In genomic region chr5:65651144-65651543, GRCh38 we compare ENCODE assay signal across 1 cellular context.
TF ChIP-seq lines count a peak whose summit lies in the region.

No MANE protein-coding gene starts in this region.

TF ChIP-seq in HepG2, 621 proteins besides CTCF, POLR2A, EP300 and RAD21 (continued from another document and continues in another):
- TF ChIP-seq, protein P1, sequence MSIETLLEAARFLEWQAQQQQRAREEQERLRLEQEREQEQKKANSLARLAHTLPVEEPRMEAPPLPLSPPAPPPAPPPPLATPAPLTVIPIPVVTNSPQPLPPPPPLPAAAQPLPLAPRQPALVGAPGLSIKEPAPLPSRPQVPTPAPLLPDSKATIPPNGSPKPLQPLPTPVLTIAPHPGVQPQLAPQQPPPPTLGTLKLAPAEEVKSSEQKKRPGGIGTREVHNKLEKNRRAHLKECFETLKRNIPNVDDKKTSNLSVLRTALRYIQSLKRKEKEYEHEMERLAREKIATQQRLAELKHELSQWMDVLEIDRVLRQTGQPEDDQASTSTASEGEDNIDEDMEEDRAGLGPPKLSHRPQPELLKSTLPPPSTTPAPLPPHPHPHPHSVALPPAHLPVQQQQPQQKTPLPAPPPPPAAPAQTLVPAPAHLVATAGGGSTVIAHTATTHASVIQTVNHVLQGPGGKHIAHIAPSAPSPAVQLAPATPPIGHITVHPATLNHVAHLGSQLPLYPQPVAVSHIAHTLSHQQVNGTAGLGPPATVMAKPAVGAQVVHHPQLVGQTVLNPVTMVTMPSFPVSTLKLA (IDR thresholded peaks at IDR 0.05): no peak
- TF ChIP-seq ARID5B (CRISPR knock-in tag; IDR thresholded peaks at IDR 0.05): peak; percentile 83
- peak; percentile 88; the same call in 1 of the 2 replicates for TF ChIP-seq SIX1 (CRISPR knock-in tag; IDR thresholded peaks at IDR 0.05; ENCODE audit: borderline replicate concordance)
- no peak for TF ChIP-seq THAP8 (CRISPR knock-in tag; IDR thresholded peaks at IDR 0.05; ENCODE audit: borderline replicate concordance)
- no peak for TF ChIP-seq ZFP36L2 (CRISPR knock-in tag; IDR thresholded peaks at IDR 0.05)
- peak; percentile 60; the same call in 1 of the 2 replicates for TF ChIP-seq MIER3 (CRISPR knock-in tag; IDR thresholded peaks at IDR 0.05; ENCODE audit: borderline replicate concordance)
- no peak for TF ChIP-seq ZNF816 (CRISPR knock-in tag; IDR thresholded peaks at IDR 0.05; ENCODE audit: borderline replicate concordance)
- no peak for TF ChIP-seq ZIK1 (CRISPR knock-in tag; IDR thresholded peaks at IDR 0.05; ENCODE audit: borderline replicate concordance, low read depth)
- no peak for TF ChIP-seq ZFX (CRISPR knock-in tag; IDR thresholded peaks at IDR 0.05; ENCODE audit: low read depth)
- no peak for TF ChIP-seq ZNF781 (CRISPR knock-in tag; IDR thresholded peaks at IDR 0.05; ENCODE audit: borderline replicate concordance, not compliant biosample characterization)
- TF ChIP-seq REST (IDR thresholded peaks at IDR 0.05; ENCODE audit: borderline replicate concordance in 1 of 2, low read depth in 1 of 2, low read length in 2 of 2): no peak
- TF ChIP-seq ZBTB37 (CRISPR knock-in tag; IDR thresholded peaks at IDR 0.05): no peak
- no peak for TF ChIP-seq NKX3-1 (CRISPR knock-in tag; IDR thresholded peaks at IDR 0.05)
- TF ChIP-seq NR2C2 (CRISPR knock-in tag; IDR thresholded peaks at IDR 0.05; ENCODE audit: borderline replicate concordance): no peak
- TF ChIP-seq, protein P2, sequence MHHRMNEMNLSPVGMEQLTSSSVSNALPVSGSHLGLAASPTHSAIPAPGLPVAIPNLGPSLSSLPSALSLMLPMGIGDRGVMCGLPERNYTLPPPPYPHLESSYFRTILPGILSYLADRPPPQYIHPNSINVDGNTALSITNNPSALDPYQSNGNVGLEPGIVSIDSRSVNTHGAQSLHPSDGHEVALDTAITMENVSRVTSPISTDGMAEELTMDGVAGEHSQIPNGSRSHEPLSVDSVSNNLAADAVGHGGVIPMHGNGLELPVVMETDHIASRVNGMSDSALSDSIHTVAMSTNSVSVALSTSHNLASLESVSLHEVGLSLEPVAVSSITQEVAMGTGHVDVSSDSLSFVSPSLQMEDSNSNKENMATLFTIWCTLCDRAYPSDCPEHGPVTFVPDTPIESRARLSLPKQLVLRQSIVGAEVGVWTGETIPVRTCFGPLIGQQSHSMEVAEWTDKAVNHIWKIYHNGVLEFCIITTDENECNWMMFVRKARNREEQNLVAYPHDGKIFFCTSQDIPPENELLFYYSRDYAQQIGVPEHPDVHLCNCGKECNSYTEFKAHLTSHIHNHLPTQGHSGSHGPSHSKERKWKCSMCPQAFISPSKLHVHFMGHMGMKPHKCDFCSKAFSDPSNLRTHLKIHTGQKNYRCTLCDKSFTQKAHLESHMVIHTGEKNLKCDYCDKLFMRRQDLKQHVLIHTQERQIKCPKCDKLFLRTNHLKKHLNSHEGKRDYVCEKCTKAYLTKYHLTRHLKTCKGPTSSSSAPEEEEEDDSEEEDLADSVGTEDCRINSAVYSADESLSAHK (CRISPR knock-in tag; IDR thresholded peaks at IDR 0.05; ENCODE audit: borderline replicate concordance): no peak
- TF ChIP-seq MBNL3 (CRISPR knock-in tag; conservative IDR thresholded peaks at IDR 0.05): no peak
- no peak for TF ChIP-seq FOXM1 (CRISPR knock-in tag; IDR thresholded peaks at IDR 0.05)
- no peak for TF ChIP-seq ZKSCAN5 (CRISPR knock-in tag; IDR thresholded peaks at IDR 0.05)
- TF ChIP-seq, protein P3, sequence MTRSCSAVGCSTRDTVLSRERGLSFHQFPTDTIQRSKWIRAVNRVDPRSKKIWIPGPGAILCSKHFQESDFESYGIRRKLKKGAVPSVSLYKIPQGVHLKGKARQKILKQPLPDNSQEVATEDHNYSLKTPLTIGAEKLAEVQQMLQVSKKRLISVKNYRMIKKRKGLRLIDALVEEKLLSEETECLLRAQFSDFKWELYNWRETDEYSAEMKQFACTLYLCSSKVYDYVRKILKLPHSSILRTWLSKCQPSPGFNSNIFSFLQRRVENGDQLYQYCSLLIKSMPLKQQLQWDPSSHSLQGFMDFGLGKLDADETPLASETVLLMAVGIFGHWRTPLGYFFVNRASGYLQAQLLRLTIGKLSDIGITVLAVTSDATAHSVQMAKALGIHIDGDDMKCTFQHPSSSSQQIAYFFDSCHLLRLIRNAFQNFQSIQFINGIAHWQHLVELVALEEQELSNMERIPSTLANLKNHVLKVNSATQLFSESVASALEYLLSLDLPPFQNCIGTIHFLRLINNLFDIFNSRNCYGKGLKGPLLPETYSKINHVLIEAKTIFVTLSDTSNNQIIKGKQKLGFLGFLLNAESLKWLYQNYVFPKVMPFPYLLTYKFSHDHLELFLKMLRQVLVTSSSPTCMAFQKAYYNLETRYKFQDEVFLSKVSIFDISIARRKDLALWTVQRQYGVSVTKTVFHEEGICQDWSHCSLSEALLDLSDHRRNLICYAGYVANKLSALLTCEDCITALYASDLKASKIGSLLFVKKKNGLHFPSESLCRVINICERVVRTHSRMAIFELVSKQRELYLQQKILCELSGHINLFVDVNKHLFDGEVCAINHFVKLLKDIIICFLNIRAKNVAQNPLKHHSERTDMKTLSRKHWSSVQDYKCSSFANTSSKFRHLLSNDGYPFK (CRISPR knock-in tag; IDR thresholded peaks at IDR 0.05; ENCODE audit: borderline replicate concordance): no peak
- peak; percentile 92 for TF ChIP-seq ZBTB38 (CRISPR knock-in tag; IDR thresholded peaks at IDR 0.05)
- TF ChIP-seq DR1 (CRISPR knock-in tag; IDR thresholded peaks at IDR 0.05): no peak
- TF ChIP-seq HHEX (CRISPR knock-in tag; IDR thresholded peaks at IDR 0.05): peak; percentile 34; the same call in 1 of the 2 replicates
- TF ChIP-seq ZNF256 (CRISPR knock-in tag; conservative IDR thresholded peaks at IDR 0.05): no peak
- TF ChIP-seq ADNP (CRISPR knock-in tag; IDR thresholded peaks at IDR 0.05): no peak
- no peak for TF ChIP-seq ZNF674 (CRISPR knock-in tag; IDR thresholded peaks at IDR 0.05; ENCODE audit: low read depth)
- peak; percentile 93 for TF ChIP-seq ZMYM3 (CRISPR knock-in tag; IDR thresholded peaks at IDR 0.05)
- TF ChIP-seq NR1H2 (CRISPR knock-in tag; IDR thresholded peaks at IDR 0.05; ENCODE audit: borderline replicate concordance, low read depth): no peak
- TF ChIP-seq GTF2F1 (IDR thresholded peaks at IDR 0.05; ENCODE audit: low read length): no peak
- TF ChIP-seq ZNF577 (CRISPR knock-in tag; IDR thresholded peaks at IDR 0.05; ENCODE audit: borderline replicate concordance, low read depth): no peak
- TF ChIP-seq TFE3 (CRISPR knock-in tag; IDR thresholded peaks at IDR 0.05): no peak
- TF ChIP-seq, protein P4, sequence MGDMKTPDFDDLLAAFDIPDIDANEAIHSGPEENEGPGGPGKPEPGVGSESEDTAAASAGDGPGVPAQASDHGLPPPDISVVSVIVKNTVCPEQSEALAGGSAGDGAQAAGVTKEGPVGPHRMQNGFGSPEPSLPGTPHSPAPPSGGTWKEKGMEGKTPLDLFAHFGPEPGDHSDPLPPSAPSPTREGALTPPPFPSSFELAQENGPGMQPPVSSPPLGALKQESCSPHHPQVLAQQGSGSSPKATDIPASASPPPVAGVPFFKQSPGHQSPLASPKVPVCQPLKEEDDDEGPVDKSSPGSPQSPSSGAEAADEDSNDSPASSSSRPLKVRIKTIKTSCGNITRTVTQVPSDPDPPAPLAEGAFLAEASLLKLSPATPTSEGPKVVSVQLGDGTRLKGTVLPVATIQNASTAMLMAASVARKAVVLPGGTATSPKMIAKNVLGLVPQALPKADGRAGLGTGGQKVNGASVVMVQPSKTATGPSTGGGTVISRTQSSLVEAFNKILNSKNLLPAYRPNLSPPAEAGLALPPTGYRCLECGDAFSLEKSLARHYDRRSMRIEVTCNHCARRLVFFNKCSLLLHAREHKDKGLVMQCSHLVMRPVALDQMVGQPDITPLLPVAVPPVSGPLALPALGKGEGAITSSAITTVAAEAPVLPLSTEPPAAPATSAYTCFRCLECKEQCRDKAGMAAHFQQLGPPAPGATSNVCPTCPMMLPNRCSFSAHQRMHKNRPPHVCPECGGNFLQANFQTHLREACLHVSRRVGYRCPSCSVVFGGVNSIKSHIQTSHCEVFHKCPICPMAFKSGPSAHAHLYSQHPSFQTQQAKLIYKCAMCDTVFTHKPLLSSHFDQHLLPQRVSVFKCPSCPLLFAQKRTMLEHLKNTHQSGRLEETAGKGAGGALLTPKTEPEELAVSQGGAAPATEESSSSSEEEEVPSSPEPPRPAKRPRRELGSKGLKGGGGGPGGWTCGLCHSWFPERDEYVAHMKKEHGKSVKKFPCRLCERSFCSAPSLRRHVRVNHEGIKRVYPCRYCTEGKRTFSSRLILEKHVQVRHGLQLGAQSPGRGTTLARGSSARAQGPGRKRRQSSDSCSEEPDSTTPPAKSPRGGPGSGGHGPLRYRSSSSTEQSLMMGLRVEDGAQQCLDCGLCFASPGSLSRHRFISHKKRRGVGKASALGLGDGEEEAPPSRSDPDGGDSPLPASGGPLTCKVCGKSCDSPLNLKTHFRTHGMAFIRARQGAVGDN (CRISPR knock-in tag; IDR thresholded peaks at IDR 0.05): no peak; the same call in 1 of the 2 replicates
- TF ChIP-seq MAFK (conservative IDR thresholded peaks at IDR 0.05 in 1 of 2, IDR thresholded peaks at IDR 0.05 in 1 of 2; ENCODE audit: low read length in 2 of 2): no peak
- TF ChIP-seq ZNF260 (CRISPR knock-in tag; IDR thresholded peaks at IDR 0.05; ENCODE audit: borderline replicate concordance, low read depth): no peak
- no peak for TF ChIP-seq ZNF589 (CRISPR knock-in tag; conservative IDR thresholded peaks at IDR 0.05)
